Comparison of ENCODE assay signal across 1 cellular context in the genomic region with DNA sequence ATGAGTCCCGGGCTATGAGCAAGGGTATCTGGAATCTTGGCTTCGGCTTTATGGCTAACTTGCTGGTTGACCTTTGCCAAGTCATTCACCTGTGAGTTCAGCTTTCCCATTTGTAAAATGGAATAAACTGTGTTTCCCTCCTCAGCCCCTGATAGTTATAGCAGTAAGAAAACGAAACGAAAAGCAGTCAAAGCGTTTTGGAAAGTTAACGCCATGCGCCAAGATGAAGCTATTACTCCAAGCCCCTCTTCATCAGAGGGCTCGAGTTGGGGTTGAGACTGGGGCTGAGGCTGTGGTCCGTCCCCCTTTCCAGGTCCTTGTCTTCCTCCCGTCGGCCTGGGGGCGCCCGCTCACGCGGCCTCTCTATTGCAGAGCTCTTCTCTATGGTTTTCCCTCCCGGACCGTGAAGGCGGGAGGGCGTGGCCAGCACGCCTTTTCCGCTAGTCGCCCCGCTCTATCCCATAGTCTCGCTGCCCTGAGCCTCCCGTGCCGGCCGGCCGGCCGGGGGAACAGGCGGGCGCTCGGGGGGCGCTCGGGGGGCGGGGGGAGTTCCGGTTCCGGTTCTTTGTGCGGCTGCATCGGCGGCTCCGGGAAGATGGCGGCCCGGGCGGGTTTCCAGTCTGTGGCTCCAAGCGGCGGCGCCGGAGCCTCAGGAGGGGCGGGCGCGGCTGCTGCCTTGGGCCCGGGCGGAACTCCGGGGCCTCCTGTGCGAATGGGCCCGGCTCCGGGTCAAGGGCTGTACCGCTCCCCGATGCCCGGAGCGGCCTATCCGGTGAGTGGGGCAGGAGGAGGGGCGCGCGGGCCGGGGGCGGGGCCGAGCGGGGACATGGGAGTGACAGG.
A peak's percentile ranks its signal among the peaks of the same experiment; 100 is the strongest.
TF ChIP-seq lines count a peak whose summit lies in the region.

A gene (plus strand): TSS at position 568 of the 840 bp plus-strand sequence. CDS start 28 bp downstream, at position 596.

TF ChIP-seq in GM12878, 131 proteins besides CTCF, POLR2A, EP300 and RAD21 (continued from another document and continues in another):
- TF ChIP-seq, protein P1, sequence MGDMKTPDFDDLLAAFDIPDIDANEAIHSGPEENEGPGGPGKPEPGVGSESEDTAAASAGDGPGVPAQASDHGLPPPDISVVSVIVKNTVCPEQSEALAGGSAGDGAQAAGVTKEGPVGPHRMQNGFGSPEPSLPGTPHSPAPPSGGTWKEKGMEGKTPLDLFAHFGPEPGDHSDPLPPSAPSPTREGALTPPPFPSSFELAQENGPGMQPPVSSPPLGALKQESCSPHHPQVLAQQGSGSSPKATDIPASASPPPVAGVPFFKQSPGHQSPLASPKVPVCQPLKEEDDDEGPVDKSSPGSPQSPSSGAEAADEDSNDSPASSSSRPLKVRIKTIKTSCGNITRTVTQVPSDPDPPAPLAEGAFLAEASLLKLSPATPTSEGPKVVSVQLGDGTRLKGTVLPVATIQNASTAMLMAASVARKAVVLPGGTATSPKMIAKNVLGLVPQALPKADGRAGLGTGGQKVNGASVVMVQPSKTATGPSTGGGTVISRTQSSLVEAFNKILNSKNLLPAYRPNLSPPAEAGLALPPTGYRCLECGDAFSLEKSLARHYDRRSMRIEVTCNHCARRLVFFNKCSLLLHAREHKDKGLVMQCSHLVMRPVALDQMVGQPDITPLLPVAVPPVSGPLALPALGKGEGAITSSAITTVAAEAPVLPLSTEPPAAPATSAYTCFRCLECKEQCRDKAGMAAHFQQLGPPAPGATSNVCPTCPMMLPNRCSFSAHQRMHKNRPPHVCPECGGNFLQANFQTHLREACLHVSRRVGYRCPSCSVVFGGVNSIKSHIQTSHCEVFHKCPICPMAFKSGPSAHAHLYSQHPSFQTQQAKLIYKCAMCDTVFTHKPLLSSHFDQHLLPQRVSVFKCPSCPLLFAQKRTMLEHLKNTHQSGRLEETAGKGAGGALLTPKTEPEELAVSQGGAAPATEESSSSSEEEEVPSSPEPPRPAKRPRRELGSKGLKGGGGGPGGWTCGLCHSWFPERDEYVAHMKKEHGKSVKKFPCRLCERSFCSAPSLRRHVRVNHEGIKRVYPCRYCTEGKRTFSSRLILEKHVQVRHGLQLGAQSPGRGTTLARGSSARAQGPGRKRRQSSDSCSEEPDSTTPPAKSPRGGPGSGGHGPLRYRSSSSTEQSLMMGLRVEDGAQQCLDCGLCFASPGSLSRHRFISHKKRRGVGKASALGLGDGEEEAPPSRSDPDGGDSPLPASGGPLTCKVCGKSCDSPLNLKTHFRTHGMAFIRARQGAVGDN (IDR thresholded peaks at IDR 0.05) = no peak; the same call in 1 of the 2 replicates
- TF ChIP-seq, protein P2, sequence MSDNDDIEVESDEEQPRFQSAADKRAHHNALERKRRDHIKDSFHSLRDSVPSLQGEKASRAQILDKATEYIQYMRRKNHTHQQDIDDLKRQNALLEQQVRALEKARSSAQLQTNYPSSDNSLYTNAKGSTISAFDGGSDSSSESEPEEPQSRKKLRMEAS (IDR thresholded peaks at IDR 0.05; ENCODE audit: low read depth, low read length) = no peak
- TF ChIP-seq STAT3 (IDR thresholded peaks at IDR 0.05; ENCODE audit: low read depth, low read length) = no peak
- no peak for TF ChIP-seq EED (IDR thresholded peaks at IDR 0.05; ENCODE audit: low read depth)
- TF ChIP-seq SPI1 (IDR thresholded peaks at IDR 0.05; ENCODE audit: borderline replicate concordance, insufficient read depth, low read depth, low read length) = no peak
- TF ChIP-seq SRF (IDR thresholded peaks at IDR 0.05; ENCODE audit: low read depth in 2 of 2, low read length in 2 of 2) = 0 out of 4 replicates have a peak, but pooled peaks of 1 of the 2 experiments have one; percentile 28
- TF ChIP-seq ZNF384 (IDR thresholded peaks at IDR 0.05; ENCODE audit: borderline replicate concordance, low read depth, low read length) = no peak
- TF ChIP-seq RAD51 (IDR thresholded peaks at IDR 0.05) = 0 out of 2 replicates have a peak, but pooled peaks have one; percentile 6
- no peak for TF ChIP-seq FOXM1 (IDR thresholded peaks at IDR 0.05; ENCODE audit: low read depth, low read length)
- no peak for TF ChIP-seq ZBED1 (IDR thresholded peaks at IDR 0.05; ENCODE audit: borderline replicate concordance)
- no peak for TF ChIP-seq KDM1A (IDR thresholded peaks at IDR 0.05; ENCODE audit: borderline replicate concordance)
- TF ChIP-seq, protein P3, sequence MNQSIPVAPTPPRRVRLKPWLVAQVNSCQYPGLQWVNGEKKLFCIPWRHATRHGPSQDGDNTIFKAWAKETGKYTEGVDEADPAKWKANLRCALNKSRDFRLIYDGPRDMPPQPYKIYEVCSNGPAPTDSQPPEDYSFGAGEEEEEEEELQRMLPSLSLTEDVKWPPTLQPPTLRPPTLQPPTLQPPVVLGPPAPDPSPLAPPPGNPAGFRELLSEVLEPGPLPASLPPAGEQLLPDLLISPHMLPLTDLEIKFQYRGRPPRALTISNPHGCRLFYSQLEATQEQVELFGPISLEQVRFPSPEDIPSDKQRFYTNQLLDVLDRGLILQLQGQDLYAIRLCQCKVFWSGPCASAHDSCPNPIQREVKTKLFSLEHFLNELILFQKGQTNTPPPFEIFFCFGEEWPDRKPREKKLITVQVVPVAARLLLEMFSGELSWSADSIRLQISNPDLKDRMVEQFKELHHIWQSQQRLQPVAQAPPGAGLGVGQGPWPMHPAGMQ (IDR thresholded peaks at IDR 0.05; ENCODE audit: borderline replicate concordance) = no peak
- peak; percentile 66 for TF ChIP-seq RUNX3 (IDR thresholded peaks at IDR 0.05; ENCODE audit: low read length)
- TF ChIP-seq MTA2 (IDR thresholded peaks at IDR 0.05; ENCODE audit: low read depth) = peak; percentile 51
- TF ChIP-seq JUND (IDR thresholded peaks at IDR 0.05; ENCODE audit: low read depth, low read length) = no peak
- TF ChIP-seq TCF3 (IDR thresholded peaks at IDR 0.05; ENCODE audit: borderline replicate concordance, insufficient read depth, low read depth, low read length) = no peak
- peak; percentile 55 for TF ChIP-seq CREM (IDR thresholded peaks at IDR 0.05; ENCODE audit: low read depth)
- TF ChIP-seq, protein P4, sequence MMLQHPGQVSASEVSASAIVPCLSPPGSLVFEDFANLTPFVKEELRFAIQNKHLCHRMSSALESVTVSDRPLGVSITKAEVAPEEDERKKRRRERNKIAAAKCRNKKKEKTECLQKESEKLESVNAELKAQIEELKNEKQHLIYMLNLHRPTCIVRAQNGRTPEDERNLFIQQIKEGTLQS (IDR thresholded peaks at IDR 0.05; ENCODE audit: borderline replicate concordance, extremely low read depth, low read depth, low read length) = no peak
- TF ChIP-seq NR2C2 (IDR thresholded peaks at IDR 0.05; ENCODE audit: borderline replicate concordance, control insufficient read depth, insufficient read length, low read depth) = no peak
- no peak for TF ChIP-seq CEBPB (IDR thresholded peaks at IDR 0.05; ENCODE audit: borderline replicate concordance in 1 of 2, low read depth in 2 of 2, low read length in 2 of 2)
- TF ChIP-seq, protein P5, sequence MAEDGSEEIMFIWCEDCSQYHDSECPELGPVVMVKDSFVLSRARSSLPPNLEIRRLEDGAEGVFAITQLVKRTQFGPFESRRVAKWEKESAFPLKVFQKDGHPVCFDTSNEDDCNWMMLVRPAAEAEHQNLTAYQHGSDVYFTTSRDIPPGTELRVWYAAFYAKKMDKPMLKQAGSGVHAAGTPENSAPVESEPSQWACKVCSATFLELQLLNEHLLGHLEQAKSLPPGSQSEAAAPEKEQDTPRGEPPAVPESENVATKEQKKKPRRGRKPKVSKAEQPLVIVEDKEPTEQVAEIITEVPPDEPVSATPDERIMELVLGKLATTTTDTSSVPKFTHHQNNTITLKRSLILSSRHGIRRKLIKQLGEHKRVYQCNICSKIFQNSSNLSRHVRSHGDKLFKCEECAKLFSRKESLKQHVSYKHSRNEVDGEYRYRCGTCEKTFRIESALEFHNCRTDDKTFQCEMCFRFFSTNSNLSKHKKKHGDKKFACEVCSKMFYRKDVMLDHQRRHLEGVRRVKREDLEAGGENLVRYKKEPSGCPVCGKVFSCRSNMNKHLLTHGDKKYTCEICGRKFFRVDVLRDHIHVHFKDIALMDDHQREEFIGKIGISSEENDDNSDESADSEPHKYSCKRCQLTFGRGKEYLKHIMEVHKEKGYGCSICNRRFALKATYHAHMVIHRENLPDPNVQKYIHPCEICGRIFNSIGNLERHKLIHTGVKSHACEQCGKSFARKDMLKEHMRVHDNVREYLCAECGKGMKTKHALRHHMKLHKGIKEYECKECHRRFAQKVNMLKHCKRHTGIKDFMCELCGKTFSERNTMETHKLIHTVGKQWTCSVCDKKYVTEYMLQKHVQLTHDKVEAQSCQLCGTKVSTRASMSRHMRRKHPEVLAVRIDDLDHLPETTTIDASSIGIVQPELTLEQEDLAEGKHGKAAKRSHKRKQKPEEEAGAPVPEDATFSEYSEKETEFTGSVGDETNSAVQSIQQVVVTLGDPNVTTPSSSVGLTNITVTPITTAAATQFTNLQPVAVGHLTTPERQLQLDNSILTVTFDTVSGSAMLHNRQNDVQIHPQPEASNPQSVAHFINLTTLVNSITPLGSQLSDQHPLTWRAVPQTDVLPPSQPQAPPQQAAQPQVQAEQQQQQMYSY (CRISPR knock-in tag; IDR thresholded peaks at IDR 0.05) = no peak
- no peak for TF ChIP-seq ZNF622 (IDR thresholded peaks at IDR 0.05)
- peak; percentile 42; the same call in 1 of the 2 replicates for TF ChIP-seq GATAD2B (conservative IDR thresholded peaks at IDR 0.05; ENCODE audit: low read depth)
- no peak for TF ChIP-seq ZNF217 (IDR thresholded peaks at IDR 0.05)
- TF ChIP-seq SUPT20H (IDR thresholded peaks at IDR 0.05; ENCODE audit: borderline replicate concordance, control insufficient read depth, low read depth, low read length) = no peak
- peak; percentile 81; the same call in 1 of the 2 replicates for TF ChIP-seq SIN3A (IDR thresholded peaks at IDR 0.05; ENCODE audit: low read depth, low read length)
- TF ChIP-seq ESRRA (IDR thresholded peaks at IDR 0.05; ENCODE audit: low read length) = no peak
- 0 out of 2 replicates have a peak, but pooled peaks have one; percentile 48 for TF ChIP-seq NBN (IDR thresholded peaks at IDR 0.05)
- TF ChIP-seq POLR2AphosphoS2 (IDR thresholded peaks at IDR 0.05; ENCODE audit: low read depth, low read length) = no peak
- TF ChIP-seq, protein P6, sequence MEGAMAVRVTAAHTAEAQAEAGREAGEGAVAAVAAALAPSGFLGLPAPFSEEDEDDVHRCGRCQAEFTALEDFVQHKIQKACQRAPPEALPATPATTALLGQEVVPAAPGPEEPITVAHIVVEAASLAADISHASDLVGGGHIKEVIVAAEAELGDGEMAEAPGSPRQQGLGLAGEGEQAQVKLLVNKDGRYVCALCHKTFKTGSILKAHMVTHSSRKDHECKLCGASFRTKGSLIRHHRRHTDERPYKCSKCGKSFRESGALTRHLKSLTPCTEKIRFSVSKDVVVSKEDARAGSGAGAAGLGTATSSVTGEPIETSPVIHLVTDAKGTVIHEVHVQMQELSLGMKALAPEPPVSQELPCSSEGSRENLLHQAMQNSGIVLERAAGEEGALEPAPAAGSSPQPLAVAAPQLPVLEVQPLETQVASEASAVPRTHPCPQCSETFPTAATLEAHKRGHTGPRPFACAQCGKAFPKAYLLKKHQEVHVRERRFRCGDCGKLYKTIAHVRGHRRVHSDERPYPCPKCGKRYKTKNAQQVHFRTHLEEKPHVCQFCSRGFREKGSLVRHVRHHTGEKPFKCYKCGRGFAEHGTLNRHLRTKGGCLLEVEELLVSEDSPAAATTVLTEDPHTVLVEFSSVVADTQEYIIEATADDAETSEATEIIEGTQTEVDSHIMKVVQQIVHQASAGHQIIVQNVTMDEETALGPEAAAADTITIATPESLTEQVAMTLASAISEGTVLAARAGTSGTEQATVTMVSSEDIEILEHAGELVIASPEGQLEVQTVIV (IDR thresholded peaks at IDR 0.05; ENCODE audit: borderline replicate concordance, partially characterized antibody) = no peak
- TF ChIP-seq, protein P7, sequence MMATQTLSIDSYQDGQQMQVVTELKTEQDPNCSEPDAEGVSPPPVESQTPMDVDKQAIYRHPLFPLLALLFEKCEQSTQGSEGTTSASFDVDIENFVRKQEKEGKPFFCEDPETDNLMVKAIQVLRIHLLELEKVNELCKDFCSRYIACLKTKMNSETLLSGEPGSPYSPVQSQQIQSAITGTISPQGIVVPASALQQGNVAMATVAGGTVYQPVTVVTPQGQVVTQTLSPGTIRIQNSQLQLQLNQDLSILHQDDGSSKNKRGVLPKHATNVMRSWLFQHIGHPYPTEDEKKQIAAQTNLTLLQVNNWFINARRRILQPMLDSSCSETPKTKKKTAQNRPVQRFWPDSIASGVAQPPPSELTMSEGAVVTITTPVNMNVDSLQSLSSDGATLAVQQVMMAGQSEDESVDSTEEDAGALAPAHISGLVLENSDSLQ (IDR thresholded peaks at IDR 0.05) = 0 out of 2 replicates have a peak, but pooled peaks have one; percentile 45
- TF ChIP-seq ZNF274 (IDR thresholded peaks at IDR 0.05; ENCODE audit: insufficient read depth, insufficient read length) = no peak
- no peak for TF ChIP-seq HDAC6 (IDR thresholded peaks at IDR 0.05; ENCODE audit: unreplicated experiment)
- TF ChIP-seq HDAC2 (IDR thresholded peaks at IDR 0.05) = no peak
- no peak; the same call in 1 of the 2 replicates for TF ChIP-seq RB1 (IDR thresholded peaks at IDR 0.05; ENCODE audit: borderline replicate concordance)
- TF ChIP-seq, protein P8, sequence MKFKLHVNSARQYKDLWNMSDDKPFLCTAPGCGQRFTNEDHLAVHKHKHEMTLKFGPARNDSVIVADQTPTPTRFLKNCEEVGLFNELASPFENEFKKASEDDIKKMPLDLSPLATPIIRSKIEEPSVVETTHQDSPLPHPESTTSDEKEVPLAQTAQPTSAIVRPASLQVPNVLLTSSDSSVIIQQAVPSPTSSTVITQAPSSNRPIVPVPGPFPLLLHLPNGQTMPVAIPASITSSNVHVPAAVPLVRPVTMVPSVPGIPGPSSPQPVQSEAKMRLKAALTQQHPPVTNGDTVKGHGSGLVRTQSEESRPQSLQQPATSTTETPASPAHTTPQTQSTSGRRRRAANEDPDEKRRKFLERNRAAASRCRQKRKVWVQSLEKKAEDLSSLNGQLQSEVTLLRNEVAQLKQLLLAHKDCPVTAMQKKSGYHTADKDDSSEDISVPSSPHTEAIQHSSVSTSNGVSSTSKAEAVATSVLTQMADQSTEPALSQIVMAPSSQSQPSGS (IDR thresholded peaks at IDR 0.05; ENCODE audit: low read length) = no peak
- TF ChIP-seq FOS (IDR thresholded peaks at IDR 0.05; ENCODE audit: borderline replicate concordance, extremely low read depth, insufficient read length) = no peak
- TF ChIP-seq BCL11A (IDR thresholded peaks at IDR 0.05; ENCODE audit: low read depth, low read length) = no peak
- TF ChIP-seq, protein P9, sequence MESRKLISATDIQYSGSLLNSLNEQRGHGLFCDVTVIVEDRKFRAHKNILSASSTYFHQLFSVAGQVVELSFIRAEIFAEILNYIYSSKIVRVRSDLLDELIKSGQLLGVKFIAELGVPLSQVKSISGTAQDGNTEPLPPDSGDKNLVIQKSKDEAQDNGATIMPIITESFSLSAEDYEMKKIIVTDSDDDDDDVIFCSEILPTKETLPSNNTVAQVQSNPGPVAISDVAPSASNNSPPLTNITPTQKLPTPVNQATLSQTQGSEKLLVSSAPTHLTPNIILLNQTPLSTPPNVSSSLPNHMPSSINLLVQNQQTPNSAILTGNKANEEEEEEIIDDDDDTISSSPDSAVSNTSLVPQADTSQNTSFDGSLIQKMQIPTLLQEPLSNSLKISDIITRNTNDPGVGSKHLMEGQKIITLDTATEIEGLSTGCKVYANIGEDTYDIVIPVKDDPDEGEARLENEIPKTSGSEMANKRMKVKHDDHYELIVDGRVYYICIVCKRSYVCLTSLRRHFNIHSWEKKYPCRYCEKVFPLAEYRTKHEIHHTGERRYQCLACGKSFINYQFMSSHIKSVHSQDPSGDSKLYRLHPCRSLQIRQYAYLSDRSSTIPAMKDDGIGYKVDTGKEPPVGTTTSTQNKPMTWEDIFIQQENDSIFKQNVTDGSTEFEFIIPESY (IDR thresholded peaks at IDR 0.05) = no peak
- peak; percentile 58; the same call in 1 of the 2 replicates for TF ChIP-seq POLR2AphosphoS5 (IDR thresholded peaks at IDR 0.05; ENCODE audit: low read length)
- peak; percentile 79; the same call in 1 of the 2 replicates for TF ChIP-seq MXI1 (IDR thresholded peaks at IDR 0.05; ENCODE audit: low read depth, low read length)
- no peak for TF ChIP-seq NFXL1 (IDR thresholded peaks at IDR 0.05; ENCODE audit: borderline replicate concordance)
